In the genomic region with DNA sequence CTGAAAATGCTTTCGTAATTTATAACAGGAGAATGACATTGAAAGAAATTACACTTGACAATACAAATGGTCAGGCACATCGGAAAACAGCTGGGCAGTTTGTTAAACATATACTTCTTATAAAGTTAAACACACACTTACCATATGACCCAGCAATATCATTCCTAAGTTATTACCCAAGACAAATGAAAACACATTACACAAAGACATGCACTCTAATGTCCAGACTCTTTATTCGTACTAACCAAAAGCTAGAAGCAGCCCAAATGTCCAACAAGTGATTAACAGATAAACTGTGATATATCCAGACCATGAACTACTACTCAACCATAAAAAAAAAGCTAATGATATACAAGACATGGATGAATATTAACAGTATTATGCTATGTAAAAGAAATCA, we compare ENCODE assay signal across 15 cellular contexts. TPM values are rescaled to one million over a fixed set of nuclear protein-coding genes. Genes with fewer than 3 reads are reported as not detected.
DNase-seq lines count a peak whose midpoint lies in the region; ATAC-seq and TF ChIP-seq lines count a peak whose summit lies in the region.
"Had no signal": no experiment of that assay in that cellular context is flagged by ENCODE, and none has a peak within 500 bp of the region (broad histone marks: within the 10 kb centered on the region; RNA-seq: fewer than 3 reads in every experiment).

No MANE protein-coding gene starts in this region.

- TF ChIP-seq CTCF in natural killer cell (IDR thresholded peaks at IDR 0.05) (no peak), transverse colon (IDR thresholded peaks at IDR 0.05) (no peak)

- peak overlapping the region; percentile 45 for H3K4me3 Mint-ChIP-seq in natural killer cell
- no peak overlapping the region for H3K4me3 Mint-ChIP-seq in natural killer cell treated with Interleukin-12 subunit alpha and Interleukin-12 subunit beta and Interleukin-15 and Interleukin-18, amount 100 ng/mL, for 72 hours
- H3K4me3 Mint-ChIP-seq in T-helper 17 cell: no peak overlapping the region
- H3K4me3 Mint-ChIP-seq: stimulated activated effector memory CD8-positive, alpha-beta T cell treated with anti-CD3 and anti-CD28 coated beads, Interleukin-12 subunit alpha, Interleukin-12 subunit beta, amount 100 ng/mL, for 72 hours had no signal

- H3K4me1 Mint-ChIP-seq in natural killer cell (peaks cover 37 to 40% of the 10 kb centered on the region in 2 donors), T-helper 17 cell (peaks cover 18% of the 10 kb centered on the region)
- peaks cover 22 to 34% of the 10 kb centered on the region in 2 donors for H3K4me1 Mint-ChIP-seq in natural killer cell treated with Interleukin-12 subunit alpha and Interleukin-12 subunit beta and Interleukin-15 and Interleukin-18, amount 100 ng/mL, for 72 hours (ENCODE audit: low read depth in 2 of 2)

- H3K27me3 ChIP-seq in transverse colon (no peaks in the 10 kb centered on the region), HAP-1 (ENCODE audit: low read depth) (no peaks in the 10 kb centered on the region)

- H3K4me3 ChIP-seq in transverse colon (no peak overlapping the region), HAP-1 (no peak overlapping the region)

- intact Hi-C loops in natural killer cell (cut with micrococcal nuclease): no loop called here
- intact Hi-C loops in transverse colon (cut with DNase I; ENCODE audit: low total_unique reads): no loop called here

- no peak for TF ChIP-seq POLR2A in transverse colon (IDR thresholded peaks at IDR 0.05)

- ATAC-seq in natural killer cell: no peak
- ATAC-seq in natural killer cell treated with Interleukin-12 subunit alpha and Interleukin-12 subunit beta and Interleukin-15 and Interleukin-18, amount 100 ng/mL, for 72 hours: no peak
- ATAC-seq in T-helper 17 cell: no peak
- no peak for ATAC-seq in HG03097 (IDR thresholded peaks at IDR 0.05; ENCODE audit: low FRiP score, unreplicated experiment)
- ATAC-seq: stimulated activated effector memory CD8-positive, alpha-beta T cell treated with anti-CD3 and anti-CD28 coated beads, Interleukin-12 subunit alpha, Interleukin-12 subunit beta, amount 100 ng/mL, for 72 hours had no signal

- H3K27me3 Mint-ChIP-seq in natural killer cell (ENCODE audit: low read depth in 2 of 2) (no peaks in the 10 kb centered on the region), T-helper 17 cell (no peaks in the 10 kb centered on the region)
- H3K27me3 Mint-ChIP-seq in natural killer cell treated with Interleukin-12 subunit alpha and Interleukin-12 subunit beta and Interleukin-15 and Interleukin-18, amount 100 ng/mL, for 72 hours: no peaks in the 10 kb centered on the region

- no peak for DNase-seq in natural killer cell
- no peak for DNase-seq in natural killer cell treated with Interleukin-12 subunit alpha and Interleukin-12 subunit beta and Interleukin-15 and Interleukin-18, amount 100 ng/mL, for 72 hours (ENCODE audit: low spot score)
- DNase-seq in T-helper 17 cell: no peak
- DNase-seq in fibroblast of peridontal ligament (ENCODE audit: extremely low read depth): peak; percentile 62
- no peak for DNase-seq in Ammon's horn (ENCODE audit: low spot score)
- DNase-seq in transverse colon: no peak
- no peak for DNase-seq in HAP-1 (ENCODE audit: low spot score in 2 of 2)
- DNase-seq: activated CD4-positive, CD25-positive, alpha-beta regulatory T cell; activated gamma-delta T cell; Karpas-422; NCI-H1436 treated with DMSO at 0.1 percent for 48 hours; NCI-H226; trophoblast cell had no signal

- no peaks in the 10 kb centered on the region for H3K9me3 Mint-ChIP-seq in natural killer cell
- H3K9me3 Mint-ChIP-seq in natural killer cell treated with Interleukin-12 subunit alpha and Interleukin-12 subunit beta and Interleukin-15 and Interleukin-18, amount 100 ng/mL, for 72 hours: no peaks in the 10 kb centered on the region

- TF ChIP-seq EP300 in transverse colon (IDR thresholded peaks at IDR 0.05; ENCODE audit: low read depth): no peak

- H3K36me3 ChIP-seq in transverse colon (no peaks in the 10 kb centered on the region), HAP-1 (replicated peaks) (no peaks in the 10 kb centered on the region; the same call in 1 of the 2 replicates)

- H3K36me3 Mint-ChIP-seq in natural killer cell (no peaks in the 10 kb centered on the region), T-helper 17 cell (ENCODE audit: low read depth) (no peaks in the 10 kb centered on the region)
- peaks cover under 1% of the 10 kb centered on the region for H3K36me3 Mint-ChIP-seq in natural killer cell treated with Interleukin-12 subunit alpha and Interleukin-12 subunit beta and Interleukin-15 and Interleukin-18, amount 100 ng/mL, for 72 hours

- WGBS in transverse colon (ENCODE audit: low coverage in 1 of 2), 2 donors: 57 to 66% methylated on average over 3 of the region's 3 CpGs

- peak overlapping the region in 1 of 4 donors; percentile 4 for H3K27ac ChIP-seq in transverse colon

- H3K9me3 ChIP-seq in T-helper 17 cell (ENCODE audit: control insufficient read depth, low read length, poor library complexity, severe bottlenecking) (no peaks in the 10 kb centered on the region), transverse colon (no peaks in the 10 kb centered on the region), HAP-1 (no peaks in the 10 kb centered on the region)

- H3K27ac Mint-ChIP-seq in natural killer cell (peak overlapping the region; percentile 89 to 95), T-helper 17 cell (peak overlapping the region; percentile 83)
- H3K27ac Mint-ChIP-seq in natural killer cell treated with Interleukin-12 subunit alpha and Interleukin-12 subunit beta and Interleukin-15 and Interleukin-18, amount 100 ng/mL, for 72 hours: peak overlapping the region in 1 of 2 donors; percentile 31
- H3K27ac Mint-ChIP-seq: stimulated activated effector memory CD8-positive, alpha-beta T cell treated with anti-CD3 and anti-CD28 coated beads, Interleukin-12 subunit alpha, Interleukin-12 subunit beta, amount 100 ng/mL, for 72 hours had no signal

- in situ Hi-C loops in transverse colon (cut with MboI; ENCODE audit: low pct_ligation_motif_present in 1 of 4, low pct_unique_long_range_greater_than_20kb in 1 of 4, low sequenced_read_pairs in 3 of 4): no loop called here
- in situ Hi-C loops in HAP-1 (cut with MboI; ENCODE audit: low sequenced_read_pairs): no loop called here

- H3K4me1 ChIP-seq in transverse colon (peaks cover 0 to 11% (median 7%) of the 10 kb centered on the region in 4 donors), HAP-1 (no peaks in the 10 kb centered on the region)

RNA-seq across cellular contexts. Expression of a gene that starts 8.5 kb away (rescaled TPM):
- total RNA-seq in natural killer cell (100 to 1,000 TPM; 135 to 157 (median 136) TPM), T-helper 17 cell (100 to 1,000 TPM in 1 of 2 donors, 10 to 100 TPM in 1; 96.0 to 103 TPM), transverse colon (10 to 100 TPM in 3 of 4 donors, 1 to 10 TPM in 1; 9.8 to 27.2 (median 19.4) TPM)
- total RNA-seq in natural killer cell treated with Interleukin-12 subunit alpha and Interleukin-12 subunit beta and Interleukin-15 and Interleukin-18, amount 100 ng/mL, for 72 hours: 10 to 100 TPM; 38.1 to 41.8 TPM
